In the genomic region with DNA sequence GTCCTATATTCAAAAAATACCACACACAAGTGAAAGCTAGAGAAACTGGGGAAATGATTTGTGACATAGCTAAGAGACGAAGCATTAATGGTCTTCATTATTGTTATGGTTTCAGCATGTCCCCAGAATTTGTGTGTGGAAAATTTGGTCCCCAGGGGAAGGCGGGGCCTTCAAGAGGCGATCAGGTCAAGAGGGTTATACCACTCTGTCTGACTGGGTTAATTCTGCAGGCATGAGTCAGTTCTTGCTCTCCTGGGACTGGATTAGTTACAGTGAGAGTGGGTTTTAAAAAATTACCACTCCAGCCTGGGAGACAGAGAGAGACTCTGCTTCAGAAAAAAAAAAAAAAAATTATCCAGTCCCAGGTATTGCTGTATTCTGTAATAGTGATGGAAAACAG, we compare ENCODE assay signal across 18 cellular contexts. TPM values are rescaled to one million over a fixed set of nuclear protein-coding genes. Genes with fewer than 3 reads are reported as not detected.
DNase-seq lines count a peak whose midpoint lies in the region; ATAC-seq and TF ChIP-seq lines count a peak whose summit lies in the region.
"Had no signal": no experiment of that assay in that cellular context is flagged by ENCODE, and none has a peak within 500 bp of the region (broad histone marks: within the 10 kb centered on the region; RNA-seq: fewer than 3 reads in every experiment).

No MANE protein-coding gene starts in this region.

- no peaks in the 10 kb centered on the region for H3K27me3 Mint-ChIP-seq in MCF 10A (ENCODE audit: insufficient read depth, unreplicated experiment)

- H3K4me3 Mint-ChIP-seq in MCF 10A (ENCODE audit: unreplicated experiment): no peak overlapping the region
- H3K4me3 Mint-ChIP-seq: activated naive CD8-positive, alpha-beta T cell treated with anti-CD3 and anti-CD28 coated beads, Interleukin-2, amount 10 ng/mL, durations not matched to agents 7 days and 5 days; immature natural killer cell had no signal

- H3K4me3 ChIP-seq in breast epithelium (no peak overlapping the region), MG63 (no peak overlapping the region)
- H3K4me3 ChIP-seq: coronary artery, mucosa of descending colon, thoracic aorta had no signal

- CTCF ChIA-PET in MCF 10A (lab: Yijun Ruan, JAX): interaction anchor here (0.6 to 0.7 kb wide), 4 partner anchors 28 to 262 kb away, joined by 3 to 4 read pairs (median 3); no protein-coding TSS in a partner anchor

- H3K9me3 ChIP-seq in breast epithelium (peaks cover 0 to 6% of the 10 kb centered on the region in 2 donors), MG63 (no peaks in the 10 kb centered on the region)
- H3K9me3 ChIP-seq: mucosa of descending colon, thoracic aorta had no signal

- no peaks in the 10 kb centered on the region for H3K4me1 ChIP-seq in breast epithelium
- H3K4me1 ChIP-seq in foreskin keratinocyte: peaks cover 3% of the 10 kb centered on the region

- POLR2A ChIA-PET in MCF 10A (lab: Yijun Ruan, JAX): interaction anchor here (1.2 kb wide), 1 partner anchor 29 kb away, joined by 3 read pairs; no protein-coding TSS in a partner anchor

- H3K27me3 ChIP-seq in breast epithelium (peaks cover 0 to 22% of the 10 kb centered on the region in 2 donors), foreskin keratinocyte (peaks cover 19% of the 10 kb centered on the region), MG63 (no peaks in the 10 kb centered on the region)

- peaks cover 7% of the 10 kb centered on the region for H3K4me1 Mint-ChIP-seq in MCF 10A (ENCODE audit: insufficient read depth, unreplicated experiment)
- H3K4me1 Mint-ChIP-seq: activated naive CD8-positive, alpha-beta T cell treated with anti-CD3 and anti-CD28 coated beads, Interleukin-2, amount 10 ng/mL, durations not matched to agents 7 days and 5 days; immature natural killer cell had no signal

- H3K9me3 Mint-ChIP-seq in MCF 10A (ENCODE audit: unreplicated experiment): no peaks in the 10 kb centered on the region
- H3K9me3 Mint-ChIP-seq: activated naive CD8-positive, alpha-beta T cell treated with anti-CD3 and anti-CD28 coated beads, Interleukin-2, amount 10 ng/mL, durations not matched to agents 7 days and 5 days had no signal

- H3K27ac ChIP-seq in breast epithelium (no peak overlapping the region), foreskin keratinocyte (no peak overlapping the region)
- H3K27ac ChIP-seq: coronary artery, HL-60, thoracic aorta had no signal

- no peak for TF ChIP-seq POLR2A in breast epithelium (IDR thresholded peaks at IDR 0.05)

- intact Hi-C loops in MCF 10A (cut with micrococcal nuclease) (no loop called here), breast epithelium (cut with DNase I; ENCODE audit: low total_unique reads) (no loop called here)

- BruUV-seq in MCF 10A (replicated peaks; lab: Mats Ljungman, UMichigan): no TSS peak

- H3K36me3 Mint-ChIP-seq in MCF 10A (ENCODE audit: insufficient read depth, unreplicated experiment): no peaks in the 10 kb centered on the region
- H3K36me3 Mint-ChIP-seq: activated naive CD8-positive, alpha-beta T cell treated with anti-CD3 and anti-CD28 coated beads, Interleukin-2, amount 10 ng/mL, durations not matched to agents 7 days and 5 days had no signal

- H3K36me3 ChIP-seq in breast epithelium (no peaks in the 10 kb centered on the region), MG63 (no peaks in the 10 kb centered on the region)
- H3K36me3 ChIP-seq: thoracic aorta had no signal

- DNase-seq in MCF 10A (ENCODE audit: unreplicated experiment): peak; percentile 16
- DNase-seq in breast epithelium (ENCODE audit: low spot score in 2 of 2): no peak
- DNase-seq in SK-N-DZ (ENCODE audit: low spot score): peak; percentile 66
- no peak for DNase-seq in foreskin keratinocyte
- DNase-seq in SIG-M5 treated with dmso at 0.1 percent for 504 hours (lab: John Stamatoyannopoulos, UW; ENCODE audit: unreplicated experiment): no peak
- DNase-seq in MG63: no peak
- DNase-seq in OCI-M2 (lab: John Stamatoyannopoulos, UW; ENCODE audit: unreplicated experiment): no peak
- DNase-seq in HuH-7 (ENCODE audit: low spot score): no peak
- DNase-seq: activated naive CD8-positive, alpha-beta T cell treated with anti-CD3 and anti-CD28 coated beads, Interleukin-2, amount 10 ng/mL, durations not matched to agents 7 days and 5 days; foreskin melanocyte; immature natural killer cell; MM.1S; mucosa of descending colon; NCI-H2227 treated with DMSO at 0.1 percent for 48 hours had no signal

- no peak overlapping the region for H3K27ac Mint-ChIP-seq in MCF 10A (ENCODE audit: low read depth, unreplicated experiment)
- H3K27ac Mint-ChIP-seq: activated naive CD8-positive, alpha-beta T cell treated with anti-CD3 and anti-CD28 coated beads, Interleukin-2, amount 10 ng/mL, durations not matched to agents 7 days and 5 days; immature natural killer cell had no signal

- TF ChIP-seq CTCF in MCF 10A (IDR thresholded peaks at IDR 0.05; ENCODE audit: unreplicated experiment) (no peak), breast epithelium (IDR thresholded peaks at IDR 0.05) (no peak), foreskin keratinocyte (conservative IDR thresholded peaks at IDR 0.05) (no peak)

- peak; percentile 23 for ATAC-seq in foreskin keratinocyte
- ATAC-seq: activated CD4-positive, CD25-positive, alpha-beta regulatory T cell treated with anti-CD3 and anti-CD28 coated beads, Interleukin-2, amount 50 U/mL, for 24 hours; mucosa of descending colon had no signal

RNA-seq across cellular contexts. Expression of gene MTNR1A, which starts 2.1 kb away (rescaled TPM):
- total RNA-seq in MCF 10A (2022) (0.25 TPM in 1 of 2 replicates, not detected in the other), breast epithelium (not detected), foreskin keratinocyte (not detected in 2 replicates)
- polyA plus RNA-seq in SK-N-DZ (2014; cell fraction: cytosol; rRNA removed): 0.45 and 1.8 TPM in 2 replicates
- polyA plus RNA-seq in SK-N-DZ (2014; cell fraction: nucleus; rRNA removed): 0.18 TPM in 1 of 2 replicates, not detected in the other
- polyA plus RNA-seq in foreskin keratinocyte: not detected in 2 replicates
- total RNA-seq in MG63 (2014; rRNA removed; shearing (Covaris generic); ENCODE audit: low replicate concordance): not detected in 2 replicates
- total RNA-seq: activated naive CD8-positive, alpha-beta T cell treated with anti-CD3 and anti-CD28 coated beads, Interleukin-2, amount 10 ng/mL, durations not matched to agents 7 days and 5 days; thoracic aorta had no signal
- polyA plus RNA-seq: immature natural killer cell had no signal

Comparison
In these comparisons a context has a peak if more than half of its experiments do, and no peak if none do; other contexts are left out.
1. DNase-seq: peak in MCF 10A (single experiment) and SK-N-DZ (single experiment); none in breast epithelium (0 of 2), foreskin keratinocyte (0 of 2), SIG-M5 treated with dmso at 0.1 percent for 504 hours (single experiment), MG63 (single experiment), OCI-M2 (single experiment) and HuH-7 (single experiment).